In genomic region chr13:79386125-79386822, GRCh38 we compare ENCODE assay signal across 10 cellular contexts. TPM values are rescaled to one million over a fixed set of nuclear protein-coding genes. Genes with fewer than 3 reads are reported as not detected.
DNase-seq lines count a peak whose midpoint lies in the region; ATAC-seq and FAIRE-seq lines count a peak whose summit lies in the region.
"Had no signal": no experiment of that assay in that cellular context is flagged by ENCODE, and none has a peak within 500 bp of the region (broad histone marks: within the 10 kb centered on the region; RNA-seq: fewer than 3 reads in every experiment).

No MANE protein-coding gene starts in this region.

- no peaks in the 10 kb centered on the region for H3K9me3 ChIP-seq in small intestine (ENCODE audit: control insufficient read depth, low read depth)

- peak; percentile 15 for ATAC-seq in HG02885 (IDR thresholded peaks at IDR 0.05; ENCODE audit: poor library complexity, unreplicated experiment)
- ATAC-seq in T-cell (replicated peaks in 1 of 4) = peak; percentile 16 to 53 (median 42)
- peak; percentile 77 for ATAC-seq in stimulated activated naive CD8-positive, alpha-beta T cell treated with anti-CD3 and anti-CD28 coated beads, Interleukin-15, amount 100 ng/mL, for 72 hours

- POLR2A ChIA-PET in T-cell (lab: Charles Lee) = interaction anchor here (0.6 to 1.0 kb wide), 3 partner anchors 19 to 30 kb away, joined by 3 to 8 read pairs (median 3); no protein-coding TSS in a partner anchor

- CTCF ChIA-PET in T-cell (lab: Charles Lee) = interaction anchor here in 1 of 2 donors (0.6 to 1.0 kb wide), 2 partner anchors 17 to 357 kb away, joined by 3 to 5 read pairs; no protein-coding TSS in a partner anchor

- H3K4me1 Mint-ChIP-seq in T-cell = peaks cover 79 to 82% (median 80%) of the 10 kb centered on the region in 3 donors
- H3K4me1 Mint-ChIP-seq in stimulated activated naive CD8-positive, alpha-beta T cell treated with anti-CD3 and anti-CD28 coated beads, Interleukin-15, amount 100 ng/mL, for 72 hours = peaks cover 69% of the 10 kb centered on the region

- H3K36me3 Mint-ChIP-seq in T-cell = peaks cover 4% of the 10 kb centered on the region

- no peak for FAIRE-seq in small intestine (lab: Jason Lieb, UNC)

- peaks cover 0 to 2% of the 10 kb centered on the region in 2 donors for H3K36me3 ChIP-seq in small intestine (ENCODE audit: control insufficient read depth in 2 of 2, insufficient read depth in 2 of 2, low read length in 2 of 2)

- no peaks in the 10 kb centered on the region for H3K27me3 Mint-ChIP-seq in T-cell
- no peaks in the 10 kb centered on the region for H3K27me3 Mint-ChIP-seq in stimulated activated naive CD8-positive, alpha-beta T cell treated with anti-CD3 and anti-CD28 coated beads, Interleukin-15, amount 100 ng/mL, for 72 hours

- H3K4me3 ChIP-seq in small intestine (ENCODE audit: low read depth in 1 of 2, low read length in 2 of 2) = no peak overlapping the region

- peak; percentile 61 for DNase-seq in stimulated activated CD4-positive, alpha-beta T cell treated with anti-CD3 and anti-CD28 coated beads, Interleukin-4, amount 100 ng/mL, for 24 hours
- DNase-seq in stimulated activated CD4-positive, alpha-beta T cell treated with anti-CD3 and anti-CD28 coated beads, Interleukin-2, amount 100 ng/mL, for 48 hours = no peak
- no peak for DNase-seq in T-cell
- DNase-seq in stimulated activated naive CD8-positive, alpha-beta T cell treated with anti-CD3 and anti-CD28 coated beads, Interleukin-15, amount 100 ng/mL, for 72 hours = no peak
- no peak for DNase-seq in NCI-H2171 (lab: John Stamatoyannopoulos, UW)
- no peak for DNase-seq in small intestine
- DNase-seq in RKO (ENCODE audit: low spot score) = no peak
- DNase-seq: C1 segment of cervical spinal cord had no signal

- H3K27ac ChIP-seq in small intestine (ENCODE audit: low read depth in 1 of 2, low read length in 1 of 2) = no peak overlapping the region

- 73 to 84% (median 78%) methylated on average over 1 of the region's 1 CpG for WGBS in small intestine, 3 donors

- H3K27ac Mint-ChIP-seq in T-cell = peak overlapping the region in 1 of 2 donors; percentile 16
- peak overlapping the region in 1 of 2 donors; percentile 7 for H3K27ac Mint-ChIP-seq in stimulated activated naive CD8-positive, alpha-beta T cell treated with anti-CD3 and anti-CD28 coated beads, Interleukin-15, amount 100 ng/mL, for 72 hours
- H3K27ac Mint-ChIP-seq: T-helper 1 cell treated with Interleukin-12 subunit alpha and Interleukin-12 subunit beta and Interleukin-4 antibody, amounts not matched to agents 30 μg/mL and 1 μg/mL, for 36 hours had no signal

- no peaks in the 10 kb centered on the region for H3K27me3 ChIP-seq in small intestine (ENCODE audit: control insufficient read depth in 2 of 2, insufficient read depth in 2 of 2, low read length in 2 of 2)

- peaks cover 3 to 4% of the 10 kb centered on the region in 2 donors for H3K4me1 ChIP-seq in small intestine (ENCODE audit: control insufficient read depth in 2 of 2, insufficient read depth in 1 of 2, low read depth in 1 of 2, low read length in 1 of 2)

- no peaks in the 10 kb centered on the region for H3K9me3 Mint-ChIP-seq in T-cell
- no peaks in the 10 kb centered on the region for H3K9me3 Mint-ChIP-seq in stimulated activated naive CD8-positive, alpha-beta T cell treated with anti-CD3 and anti-CD28 coated beads, Interleukin-15, amount 100 ng/mL, for 72 hours
- H3K9me3 Mint-ChIP-seq: T-helper 1 cell treated with Interleukin-12 subunit alpha and Interleukin-12 subunit beta and Interleukin-4 antibody, amounts not matched to agents 30 μg/mL and 1 μg/mL, for 36 hours had no signal

- peak overlapping the region in 1 of 3 donors; percentile 21 for H3K4me3 Mint-ChIP-seq in T-cell
- peak overlapping the region in 1 of 2 donors; percentile 32 for H3K4me3 Mint-ChIP-seq in stimulated activated naive CD8-positive, alpha-beta T cell treated with anti-CD3 and anti-CD28 coated beads, Interleukin-15, amount 100 ng/mL, for 72 hours
- H3K4me3 Mint-ChIP-seq: T-helper 1 cell treated with Interleukin-12 subunit alpha and Interleukin-12 subunit beta and Interleukin-4 antibody, amounts not matched to agents 30 μg/mL and 1 μg/mL, for 36 hours had no signal

RNA-seq across cellular contexts. Expression of gene RBM26, which starts 19.8 kb away (rescaled TPM):
- 10 to 100 TPM; 76.7 to 97.8 (median 77.9) TPM for total RNA-seq in T-cell
- polyA plus RNA-seq in small intestine = 10 to 100 TPM in 2 of 3 donors, 1 to 10 TPM in 1; 7.6 to 14.9 (median 11.0) TPM

Comparison
In these comparisons a context has a peak if more than half of its experiments do, and no peak if none do; other contexts are left out.
1. ATAC-seq: peak in every context shown above with its lines; median percentile 77 in stimulated activated naive CD8-positive, alpha-beta T cell treated with anti-CD3 and anti-CD28 coated beads, Interleukin-15, amount 100 ng/mL, for 72 hours; 42 in T-cell; 15 in HG02885.